In the genomic region with DNA sequence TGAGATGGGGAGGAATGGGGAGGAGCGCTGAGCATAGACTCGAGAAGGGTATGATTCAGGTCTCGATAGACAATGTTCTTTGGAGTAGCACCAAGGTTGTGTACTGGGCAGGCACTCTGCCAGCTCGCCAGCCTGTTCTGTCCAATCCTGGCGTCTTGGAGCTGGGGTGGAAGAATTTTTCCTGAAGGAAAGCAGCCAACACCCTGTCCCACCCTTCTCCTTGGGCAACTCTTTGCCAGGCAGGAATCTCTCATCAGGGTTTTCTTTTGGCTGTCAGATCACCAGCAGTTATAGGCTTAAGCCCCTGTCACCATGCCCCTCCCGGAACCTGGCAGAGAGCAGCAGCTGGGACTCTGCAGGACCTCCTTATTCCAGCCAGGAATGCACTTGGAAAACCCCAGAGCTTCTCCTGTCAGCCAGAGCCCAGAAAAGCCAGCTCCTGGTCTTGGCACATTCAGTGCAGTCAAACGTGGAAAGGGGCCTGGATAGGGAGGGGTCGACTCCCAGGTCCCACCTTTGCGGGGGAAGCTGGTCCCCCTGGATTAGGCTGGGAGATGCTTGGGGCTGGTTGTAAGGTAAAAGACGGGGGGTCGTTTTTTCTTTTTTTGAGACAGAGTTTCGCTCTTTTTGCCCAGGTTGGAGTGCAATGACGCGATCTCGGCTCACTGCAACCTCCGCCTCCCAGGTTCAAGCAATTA, we compare ENCODE assay signal across 9 cellular contexts. TPM values are rescaled to one million over a fixed set of nuclear protein-coding genes. Genes with fewer than 3 reads are reported as not detected.
DNase-seq lines count a peak whose midpoint lies in the region; ATAC-seq, FAIRE-seq and TF ChIP-seq lines count a peak whose summit lies in the region.
"Had no signal": no experiment of that assay in that cellular context is flagged by ENCODE, and none has a peak within 500 bp of the region (broad histone marks: within the 10 kb centered on the region; RNA-seq: fewer than 3 reads in every experiment).

No MANE protein-coding gene starts in this region.

- H3K4me1 Mint-ChIP-seq in CD14-positive monocyte, result peaks cover 10% of the 10 kb centered on the region
- peaks cover 3 to 11% (median 8%) of the 10 kb centered on the region in 4 donors for H3K4me1 Mint-ChIP-seq in naive thymus-derived CD8-positive, alpha-beta T cell

- H3K4me3 ChIP-seq in Karpas-422 (ENCODE audit: low read length) (peak overlapping the region; percentile 89), bronchial epithelial cell (ENCODE audit: low read depth, low read length) (peak overlapping the region; percentile 7), uterus (peak overlapping the region in 1 of 2 donors; percentile 91)

- H3K9ac ChIP-seq in Karpas-422 (ENCODE audit: low read length), result peak overlapping the region; percentile 92; the same call in 1 of the 2 replicates

- peaks cover 4% of the 10 kb centered on the region; the same call in 1 of the 2 replicates for H3K9me3 ChIP-seq in Karpas-422 (ENCODE audit: low read length)
- no peaks in the 10 kb centered on the region for H3K9me3 ChIP-seq in uterus

- H3K79me2 ChIP-seq in Karpas-422 (ENCODE audit: low read length), result peaks cover 27% of the 10 kb centered on the region

- no peak for ATAC-seq in naive thymus-derived CD8-positive, alpha-beta T cell

- H3K27ac Mint-ChIP-seq in CD14-positive monocyte, result no peak overlapping the region
- peak overlapping the region in 5 of 10 donors; percentile 9 to 90 (median 56) for H3K27ac Mint-ChIP-seq in naive thymus-derived CD8-positive, alpha-beta T cell

- no peaks in the 10 kb centered on the region for H4K20me1 ChIP-seq in Karpas-422 (ENCODE audit: insufficient read depth, low read depth, low read length)

- POLR2A ChIA-PET in naive thymus-derived CD8-positive, alpha-beta T cell (lab: Charles Lee), result interaction anchor here (0.5 to 0.6 kb wide), 2 partner anchors 71 to 310 kb away, joined by 3 to 5 read pairs; no protein-coding TSS in a partner anchor

- no peak overlapping the region for H2AFZ ChIP-seq in Karpas-422 (ENCODE audit: low read length)

- H3K27me3 ChIP-seq in Karpas-422 (ENCODE audit: low read length) (peaks cover 3% of the 10 kb centered on the region; the same call in 1 of the 2 replicates), bronchial epithelial cell (ENCODE audit: control insufficient read depth, insufficient read depth, low read length) (no peaks in the 10 kb centered on the region), uterus (no peaks in the 10 kb centered on the region)

- H3K36me3 ChIP-seq in Karpas-422 (ENCODE audit: insufficient read depth, low read length) (no peaks in the 10 kb centered on the region; the same call in 1 of the 2 replicates), bronchial epithelial cell (ENCODE audit: control insufficient read depth, insufficient read depth, low read length) (no peaks in the 10 kb centered on the region), uterus (no peaks in the 10 kb centered on the region)

- H3K36me3 Mint-ChIP-seq in CD14-positive monocyte, result peaks cover 0 to 5% of the 10 kb centered on the region in 2 donors
- H3K36me3 Mint-ChIP-seq in naive thymus-derived CD8-positive, alpha-beta T cell, result peaks cover 0 to 6% (median 0%) of the 10 kb centered on the region in 3 donors

- H3K4me1 ChIP-seq in Karpas-422 (ENCODE audit: low read length), result peaks cover 32% of the 10 kb centered on the region
- H3K4me1 ChIP-seq in uterus, result peaks cover 0 to 6% of the 10 kb centered on the region in 2 donors

- peak; percentile 40 for FAIRE-seq in bronchial epithelial cell (lab: Jason Lieb, UNC)
- FAIRE-seq: frontal cortex had no signal

- peaks cover 11 to 33% (median 24%) of the 10 kb centered on the region in 7 donors for H3K9me3 Mint-ChIP-seq in CD14-positive monocyte
- H3K9me3 Mint-ChIP-seq in naive thymus-derived CD8-positive, alpha-beta T cell, result peaks cover 0 to 6% (median 0%) of the 10 kb centered on the region in 9 donors

- intact Hi-C loops in CD14-positive monocyte (cut with micrococcal nuclease), result no loop called here
- intact Hi-C loops in uterus (cut with DNase I; ENCODE audit: low total_unique reads), result no loop called here

- H3K27ac ChIP-seq in Karpas-422 (ENCODE audit: low read length), result no peak overlapping the region
- H3K27ac ChIP-seq in uterus, result no peak overlapping the region

- no peaks in the 10 kb centered on the region for H3K9me2 ChIP-seq in Karpas-422 (replicated peaks; ENCODE audit: insufficient read depth, low read length)

- no peak for DNase-seq in CD14-positive monocyte (ENCODE audit: low spot score)
- no peak for DNase-seq in Karpas-422
- DNase-seq in bronchial epithelial cell (ENCODE audit: low read depth), result peak; percentile 98
- no peak for DNase-seq in naive thymus-derived CD8-positive, alpha-beta T cell
- DNase-seq in T1000 (lab: John Stamatoyannopoulos, UW), result no peak
- DNase-seq in uterus, result no peak
- DNase-seq in NCI-H146 (lab: John Stamatoyannopoulos, UW), result no peak
- no peak for DNase-seq in NCI-H526 treated with DMSO at 0.1 percent for 48 hours (lab: John Stamatoyannopoulos, UW)

- TF ChIP-seq POLR2A in uterus (IDR thresholded peaks at IDR 0.05), result no peak

- H3K4me3 Mint-ChIP-seq in CD14-positive monocyte, result peak overlapping the region; percentile 89 to 99
- H3K4me3 Mint-ChIP-seq in naive thymus-derived CD8-positive, alpha-beta T cell, result peak overlapping the region; percentile 92 to 96 (median 94)

- TF ChIP-seq CTCF in CD14-positive monocyte (IDR thresholded peaks at IDR 0.05) (no peak), bronchial epithelial cell (IDR thresholded peaks at IDR 0.05; ENCODE audit: insufficient read depth, low read length, severe bottlenecking) (no peak), uterus (IDR thresholded peaks at IDR 0.05) (no peak)

- peak overlapping the region; percentile 93 for H3K4me2 ChIP-seq in Karpas-422 (ENCODE audit: low read depth, low read length, poor library complexity, severe bottlenecking)

- H3K27me3 Mint-ChIP-seq in CD14-positive monocyte (ENCODE audit: low read depth in 3 of 3), result peaks cover 6 to 36% (median 19%) of the 10 kb centered on the region in 3 donors
- H3K27me3 Mint-ChIP-seq in naive thymus-derived CD8-positive, alpha-beta T cell, result no peaks in the 10 kb centered on the region

RNA-seq across cellular contexts. Expression of a gene that starts 14.4 kb away (rescaled TPM):
- polyA plus RNA-seq in CD14-positive monocyte, result not detected
- 18.9 and 72.0 TPM in 2 replicates for total RNA-seq in Karpas-422 (2014; rRNA removed; shearing (Covaris generic); ENCODE audit: low replicate concordance)
- 38.7 and 67.3 TPM in 2 replicates for total RNA-seq in bronchial epithelial cell
- total RNA-seq in naive thymus-derived CD8-positive, alpha-beta T cell, result under 1 TPM; 0.47 to 0.62 TPM
- polyA plus RNA-seq in naive thymus-derived CD8-positive, alpha-beta T cell, result under 1 TPM in 1 of 3 donors, not detected in 2; 0.04 TPM
- 10 to 100 TPM in 1 of 4 donors, 1 to 10 TPM in 1, under 1 TPM in 2; under 0.01 to 31.0 (median 1.6) TPM for total RNA-seq in uterus
